14 cellular contexts compared by ENCODE assay signal in genomic region chr13:113534236-113534860, GRCh38.
"Had no signal": no experiment of that assay in that cellular context is flagged by ENCODE, and none has a peak within 500 bp of the region (broad histone marks: within the 10 kb centered on the region; RNA-seq: fewer than 3 reads in every experiment).

No MANE protein-coding gene starts in this region.

- H3K79me2 ChIP-seq: parathyroid adenoma had no signal

- H3K27me3 ChIP-seq: colonic mucosa, gastrocnemius medialis, heart right ventricle, suprapubic skin had no signal

- H3K36me3 ChIP-seq: colonic mucosa had no signal

- H3K27me3 Mint-ChIP-seq: activated CD8-positive, alpha-beta T cell treated with anti-CD3 and anti-CD28 coated beads for 36 hours had no signal

- H3K4me3 Mint-ChIP-seq: activated CD8-positive, alpha-beta T cell treated with anti-CD3 and anti-CD28 coated beads for 36 hours had no signal

- H3K4me1 ChIP-seq: colonic mucosa, gastrocnemius medialis, parathyroid adenoma, suprapubic skin had no signal

- DNase-seq: activated CD4-positive, alpha-beta T cell treated with anti-CD3 and anti-CD28 coated beads for 4 hours; activated CD8-positive, alpha-beta memory T cell treated with anti-CD3 and anti-CD28 coated beads, Interleukin-2, amount 50 U/mL, for 48 hours; activated CD8-positive, alpha-beta T cell treated with anti-CD3 and anti-CD28 coated beads for 36 hours; activated naive CD4-positive, alpha-beta T cell treated with Interleukin-2 at 50 U/mL for 16 hours; colonic mucosa; gastrocnemius medialis; heart right ventricle; midbrain; stimulated activated naive CD4-positive, alpha-beta T cell treated with Interleukin-2 at 50 U/mL for 16 hours; T-helper 1 cell had no signal

- H3K27ac Mint-ChIP-seq: activated CD8-positive, alpha-beta T cell treated with anti-CD3 and anti-CD28 coated beads for 36 hours had no signal

- H3K9me3 Mint-ChIP-seq: activated CD8-positive, alpha-beta T cell treated with anti-CD3 and anti-CD28 coated beads for 36 hours had no signal

- H3K9me3 ChIP-seq: colonic mucosa, gastrocnemius medialis, heart right ventricle, suprapubic skin had no signal

- H3K4me3 ChIP-seq: cardiac muscle cell, colonic mucosa, gastrocnemius medialis, heart right ventricle, suprapubic skin had no signal

- ATAC-seq: activated CD8-positive, alpha-beta T cell treated with anti-CD3 and anti-CD28 coated beads for 36 hours had no signal

- H2AFZ ChIP-seq: parathyroid adenoma had no signal

- H3K27ac ChIP-seq: cardiac muscle cell, colonic mucosa, gastrocnemius medialis, suprapubic skin, VCaP had no signal
